28 cellular contexts compared by ENCODE assay signal in genomic region chr5:177987326-177987725, GRCh38. TPM values are rescaled to one million over a fixed set of nuclear protein-coding genes. Genes with fewer than 3 reads are reported as not detected.
DNase-seq lines count a peak whose midpoint lies in the region; ATAC-seq and TF ChIP-seq lines count a peak whose summit lies in the region.
"Had no signal": no experiment of that assay in that cellular context is flagged by ENCODE, and none has a peak within 500 bp of the region (broad histone marks: within the 10 kb centered on the region; RNA-seq: fewer than 3 reads in every experiment).

No MANE protein-coding gene starts in this region.

- H3K4me2 ChIP-seq in osteoblast (ENCODE audit: insufficient read depth, low read length): no peak overlapping the region
- H3K4me2 ChIP-seq: A549, BLaER1 had no signal

- DNase-seq in activated CD4-positive, alpha-beta T cell treated with anti-CD3 and anti-CD28 coated beads, Interleukin-2, amount 10 ng/mL, durations not matched to agents 24 days and 14 days: peak; percentile 49
- DNase-seq in activated CD4-positive, alpha-beta T cell treated with anti-CD3 and anti-CD28 coated beads, Interleukin-2, amount 50 U/mL, for 4 hours: no peak
- DNase-seq in esophagus muscularis mucosa (ENCODE audit: extremely low spot score) (peak; percentile 74), osteoblast (ENCODE audit: insufficient read length, low spot score, missing footprints) (peak; percentile 58)
- DNase-seq: BE2C; C1 segment of cervical spinal cord; CD4-positive, alpha-beta memory T cell; CD4-positive, CD25-positive, alpha-beta regulatory T cell; CD8-positive, alpha-beta memory T cell; COR-L47; DMS 273 treated with DMSO at 0.1 percent for 48 hours; DMS153; DMS53; DMS79; DND-41; EL; GDM1 had no signal

- H3K4me3 Mint-ChIP-seq in activated CD4-positive, alpha-beta T cell treated with anti-CD3 and anti-CD28 coated beads, Interleukin-2, amount 10 ng/mL, durations not matched to agents 24 days and 14 days: no peak overlapping the region
- H3K4me3 Mint-ChIP-seq: CD4-positive, alpha-beta memory T cell; CD4-positive, CD25-positive, alpha-beta regulatory T cell; CD8-positive, alpha-beta memory T cell had no signal

- ATAC-seq in GM18519 (IDR thresholded peaks at IDR 0.05; ENCODE audit: low FRiP score, unreplicated experiment): no peak
- ATAC-seq in HG02571 (IDR thresholded peaks at IDR 0.05; ENCODE audit: unreplicated experiment): no peak
- no peak for ATAC-seq in HG02610 (IDR thresholded peaks at IDR 0.05; ENCODE audit: unreplicated experiment)
- ATAC-seq: A549, GM12878 had no signal

- H3K4me1 ChIP-seq in esophagus muscularis mucosa: peaks cover 0 to 7% (median 3%) of the 10 kb centered on the region in 4 donors
- no peaks in the 10 kb centered on the region for H3K4me1 ChIP-seq in osteoblast (ENCODE audit: insufficient read depth, low read length)
- H3K4me1 ChIP-seq: A549, BE2C, BLaER1 had no signal

- H3K36me3 Mint-ChIP-seq in activated CD4-positive, alpha-beta T cell treated with anti-CD3 and anti-CD28 coated beads, Interleukin-2, amount 10 ng/mL, durations not matched to agents 24 days and 14 days (ENCODE audit: low read depth): no peaks in the 10 kb centered on the region
- H3K36me3 Mint-ChIP-seq: CD14-positive monocyte; CD4-positive, alpha-beta memory T cell; CD4-positive, CD25-positive, alpha-beta regulatory T cell; CD8-positive, alpha-beta memory T cell had no signal

- H3K4me1 Mint-ChIP-seq in activated CD4-positive, alpha-beta T cell treated with anti-CD3 and anti-CD28 coated beads, Interleukin-2, amount 10 ng/mL, durations not matched to agents 24 days and 14 days: peaks cover 2% of the 10 kb centered on the region
- H3K4me1 Mint-ChIP-seq: CD14-positive monocyte had no signal

- WGBS in esophagus muscularis mucosa: 76% methylated on average over 9 of the region's 9 CpGs

- H4K20me1 ChIP-seq in osteoblast (ENCODE audit: insufficient read depth, low read length): no peaks in the 10 kb centered on the region

- no peak for TF ChIP-seq CTCF in esophagus muscularis mucosa (IDR thresholded peaks at IDR 0.05)
- no peak for TF ChIP-seq CTCF in osteoblast (IDR thresholded peaks at IDR 0.05; ENCODE audit: extremely low read depth, low read depth, low read length)

- H3K9me3 ChIP-seq in esophagus muscularis mucosa (no peaks in the 10 kb centered on the region), osteoblast (ENCODE audit: low read depth, low read length) (no peaks in the 10 kb centered on the region)
- H3K9me3 ChIP-seq: A549, BE2C had no signal

- H3K27me3 Mint-ChIP-seq in activated CD4-positive, alpha-beta T cell treated with anti-CD3 and anti-CD28 coated beads, Interleukin-2, amount 10 ng/mL, durations not matched to agents 24 days and 14 days: peaks cover 55% of the 10 kb centered on the region

- no peak for TF ChIP-seq POLR2A in esophagus muscularis mucosa (IDR thresholded peaks at IDR 0.05; ENCODE audit: low read depth)

- H3K27ac ChIP-seq in esophagus muscularis mucosa (replicated peaks in 1 of 4) (no peak overlapping the region), osteoblast (ENCODE audit: low read depth, low read length) (no peak overlapping the region)
- H3K27ac ChIP-seq: 22Rv1, A549, BLaER1 had no signal

- no peak for TF ChIP-seq EP300 in esophagus muscularis mucosa (IDR thresholded peaks at IDR 0.05)

- H3K36me3 ChIP-seq in esophagus muscularis mucosa (no peaks in the 10 kb centered on the region), osteoblast (ENCODE audit: insufficient read depth, low read length) (no peaks in the 10 kb centered on the region)
- H3K36me3 ChIP-seq: BE2C, BLaER1 had no signal

- H3K27me3 ChIP-seq in esophagus muscularis mucosa (peaks cover 0 to 71% (median 22%) of the 10 kb centered on the region in 4 donors), osteoblast (ENCODE audit: insufficient read depth, low read length) (peaks cover 36% of the 10 kb centered on the region)

- no peak overlapping the region for H3K27ac Mint-ChIP-seq in activated CD4-positive, alpha-beta T cell treated with anti-CD3 and anti-CD28 coated beads, Interleukin-2, amount 10 ng/mL, durations not matched to agents 24 days and 14 days
- H3K27ac Mint-ChIP-seq: CD4-positive, CD25-positive, alpha-beta regulatory T cell; CD8-positive, alpha-beta memory T cell had no signal

- H3K4me3 ChIP-seq in esophagus muscularis mucosa (no peak overlapping the region), osteoblast (ENCODE audit: insufficient read depth, low read length) (no peak overlapping the region)
- H3K4me3 ChIP-seq: A549, BLaER1, GM12878 had no signal

- H2AFZ ChIP-seq in osteoblast (ENCODE audit: low read length): no peak overlapping the region

- H3K9me3 Mint-ChIP-seq in activated CD4-positive, alpha-beta T cell treated with anti-CD3 and anti-CD28 coated beads, Interleukin-2, amount 10 ng/mL, durations not matched to agents 24 days and 14 days: no peaks in the 10 kb centered on the region
- H3K9me3 Mint-ChIP-seq: CD8-positive, alpha-beta memory T cell had no signal

- no peaks in the 10 kb centered on the region for H3K79me2 ChIP-seq in osteoblast (ENCODE audit: insufficient read depth, low read length)

- intact Hi-C loops in activated CD4-positive, alpha-beta T cell treated with anti-CD3 and anti-CD28 coated beads, Interleukin-2, amount 10 ng/mL, durations not matched to agents 24 days and 14 days (cut with micrococcal nuclease): no loop called here
- intact Hi-C loops in esophagus muscularis mucosa (cut with DNase I): no loop called here

RNA-seq across cellular contexts. Expression of gene PROP1, which starts 8.7 kb away (rescaled TPM):
- not detected in 2 replicates for total RNA-seq in activated CD4-positive, alpha-beta T cell treated with anti-CD3 and anti-CD28 coated beads, Interleukin-2, amount 10 ng/mL, durations not matched to agents 24 days and 14 days
- total RNA-seq in esophagus muscularis mucosa (not detected), osteoblast (not detected in 2 replicates)
- total RNA-seq: A172; CD4-positive, alpha-beta memory T cell; CD4-positive, CD25-positive, alpha-beta regulatory T cell; CD8-positive, alpha-beta memory T cell; Daoy; G401; GM12878 had no signal

Comparison
In these comparisons a context has a peak if more than half of its experiments do, and no peak if none do; other contexts are left out.
1. DNase-seq: peak in activated CD4-positive, alpha-beta T cell treated with anti-CD3 and anti-CD28 coated beads, Interleukin-2, amount 10 ng/mL, durations not matched to agents 24 days and 14 days (single experiment), esophagus muscularis mucosa (single experiment) and osteoblast (single experiment); none in activated CD4-positive, alpha-beta T cell treated with anti-CD3 and anti-CD28 coated beads, Interleukin-2, amount 50 U/mL, for 4 hours (0 of 2).